ENCODE assay signal across 15 cellular contexts in genomic region chr21:44405091-44405947, GRCh38. TPM values are rescaled to one million over a fixed set of nuclear protein-coding genes. Genes with fewer than 3 reads are reported as not detected.
DNase-seq lines count a peak whose midpoint lies in the region; ATAC-seq and TF ChIP-seq lines count a peak whose summit lies in the region.
"Had no signal": no experiment of that assay in that cellular context is flagged by ENCODE, and none has a peak within 500 bp of the region (broad histone marks: within the 10 kb centered on the region; RNA-seq: fewer than 3 reads in every experiment).

No MANE protein-coding gene starts in this region.

- H4K8ac ChIP-seq in H9 (replicated peaks; ENCODE audit: insufficient read length, low read depth, low read length), result no peak overlapping the region

- no peaks in the 10 kb centered on the region for H3K4me1 ChIP-seq in SK-N-SH (ENCODE audit: control insufficient read depth in 1 of 2, insufficient read depth in 2 of 2, low read depth in 1 of 2, low read length in 1 of 2)
- H3K4me1 ChIP-seq in H9 (ENCODE audit: insufficient read depth, low read length), result no peaks in the 10 kb centered on the region
- H3K4me1 ChIP-seq in testis, result no peaks in the 10 kb centered on the region
- H3K4me1 ChIP-seq: Caco-2 had no signal

- no peak overlapping the region for H4K91ac ChIP-seq in H9 (ENCODE audit: insufficient read length, low read depth, low read length)

- H3K23me2 ChIP-seq in H9 (ENCODE audit: insufficient read length, low read depth, low read length, poor library complexity, severe bottlenecking), result no peaks in the 10 kb centered on the region

- no peaks in the 10 kb centered on the region for H3K79me1 ChIP-seq in H9 (ENCODE audit: insufficient read depth, low read depth, low read length, poor library complexity, severe bottlenecking)

- H3K27ac ChIP-seq in SK-N-SH (ENCODE audit: low read depth in 2 of 2, low read length in 1 of 2) (no peak overlapping the region), H9 (ENCODE audit: insufficient read length, low read depth, low read length) (no peak overlapping the region), testis (no peak overlapping the region)
- H3K27ac ChIP-seq: 22Rv1, BLaER1, GM23248 had no signal

- 0 out of 2 replicates have a peak, but pooled peaks cover 3% of the 10 kb centered on the region for H3K27me3 ChIP-seq in SK-N-SH (ENCODE audit: insufficient read depth)
- H3K27me3 ChIP-seq in H9 (ENCODE audit: insufficient read depth, low read length), result no peaks in the 10 kb centered on the region
- H3K27me3 ChIP-seq in testis, result no peaks in the 10 kb centered on the region
- H3K27me3 ChIP-seq: BLaER1 had no signal

- no peak for TF ChIP-seq RAD21 in SK-N-SH (IDR thresholded peaks at IDR 0.05; ENCODE audit: low read length)

- no peak overlapping the region for H3K56ac ChIP-seq in H9 (ENCODE audit: insufficient read length, low read depth, low read length)

- H2BK120ac ChIP-seq in H9 (ENCODE audit: low read depth, low read length, poor library complexity, severe bottlenecking), result no peak overlapping the region

- H3K18ac ChIP-seq in H9 (ENCODE audit: insufficient read length, low read depth, low read length), result no peak overlapping the region

- CTCF ChIA-PET in SK-N-SH (lab: Yijun Ruan, JAX), result no interaction called here

- H3F3A ChIP-seq in SK-N-SH (replicated peaks; ENCODE audit: insufficient read depth), result peaks cover 13% of the 10 kb centered on the region

- H2AFZ ChIP-seq in SK-N-SH (ENCODE audit: low read depth), result no peak overlapping the region
- H2AFZ ChIP-seq in H9 (ENCODE audit: low read length), result no peak overlapping the region
- H2AFZ ChIP-seq: GM23248 had no signal

- H3K4me3 ChIP-seq in SK-N-SH (ENCODE audit: low read depth in 2 of 2, low read length in 1 of 2), result no peak overlapping the region
- H3K4me3 ChIP-seq in testis, result no peak overlapping the region
- H3K4me3 ChIP-seq: BLaER1, GM23248 had no signal

- H3K4me1 Mint-ChIP-seq in H9, result no peaks in the 10 kb centered on the region

- intact Hi-C loops in testis (cut with DNase I; ENCODE audit: low total_unique reads), result no loop called here

- H4K20me1 ChIP-seq in SK-N-SH (ENCODE audit: insufficient read depth) (no peaks in the 10 kb centered on the region), H9 (ENCODE audit: control insufficient read depth, insufficient read depth, insufficient read length) (no peaks in the 10 kb centered on the region)
- H4K20me1 ChIP-seq: BLaER1 had no signal

- H3K27ac Mint-ChIP-seq in H9, result no peak overlapping the region

- H3K4me2 ChIP-seq in SK-N-SH (no peak overlapping the region), H9 (ENCODE audit: insufficient read depth, insufficient read length, low read length) (no peak overlapping the region)
- H3K4me2 ChIP-seq: BLaER1 had no signal

- no peak overlapping the region for H4K5ac ChIP-seq in H9 (ENCODE audit: insufficient read length, low read depth, low read length)

- no peak for TF ChIP-seq CTCF in SK-N-SH (IDR thresholded peaks at IDR 0.05)
- no peak for TF ChIP-seq CTCF in H9 (conservative IDR thresholded peaks at IDR 0.05)
- TF ChIP-seq CTCF in testis (IDR thresholded peaks at IDR 0.05), result no peak

- H2BK20ac ChIP-seq in H9 (ENCODE audit: low read depth, low read length, poor library complexity, severe bottlenecking), result no peak overlapping the region

- peak; percentile 5 for DNase-seq in SK-N-SH
- DNase-seq in H9, result peak; percentile 25
- peak; percentile 78 for DNase-seq in mesenteric fat pad (ENCODE audit: low spot score)
- peak; percentile 8 for DNase-seq in testis
- no peak for DNase-seq in superior temporal gyrus (ENCODE audit: extremely low spot score)
- no peak for DNase-seq in NK-92 treated with Interleukin-12 subunit alpha and Interleukin-12 subunit beta, amount 100 ng/mL, for 24 hours (lab: John Stamatoyannopoulos, UW)
- DNase-seq: Caco-2; CD8-positive, alpha-beta memory T cell; DMS53; GF-D8 had no signal

- H2AK5ac ChIP-seq in H9 (ENCODE audit: insufficient read length, low read length), result no peak overlapping the region

- H3K27me3 Mint-ChIP-seq in H9 (ENCODE audit: low read depth), result peaks cover 7% of the 10 kb centered on the region; the same call in 1 of the 2 replicates
- H3K27me3 Mint-ChIP-seq: CD8-positive, alpha-beta memory T cell had no signal

- H3K9ac ChIP-seq in SK-N-SH, result no peak overlapping the region
- H3K9ac ChIP-seq in H9 (ENCODE audit: extremely low read depth, insufficient read length, low read length), result no peak overlapping the region
- H3K9ac ChIP-seq: BLaER1, GM23248 had no signal

- H3K9me3 ChIP-seq in SK-N-SH (no peaks in the 10 kb centered on the region), H9 (ENCODE audit: control insufficient read depth, low read depth, low read length) (no peaks in the 10 kb centered on the region), testis (no peaks in the 10 kb centered on the region)

- ATAC-seq in SK-N-SH treated with all-trans-retinoic acid at 6 μM for 48 hours (no peak), GM19395 (IDR thresholded peaks at IDR 0.05; ENCODE audit: unreplicated experiment) (no peak)

- no peak overlapping the region for H2BK15ac ChIP-seq in H9 (ENCODE audit: low read depth, low read length)

- H3K4ac ChIP-seq in H9 (ENCODE audit: low read depth, low read length), result no peak overlapping the region

- no peaks in the 10 kb centered on the region for H3K36me3 ChIP-seq in SK-N-SH (replicated peaks in 1 of 2; ENCODE audit: control insufficient read depth in 1 of 2, insufficient read depth in 2 of 2, low read length in 1 of 2)
- H3K36me3 ChIP-seq in testis (ENCODE audit: low read depth, missing control alignments), result no peaks in the 10 kb centered on the region

- no peak overlapping the region for H2BK12ac ChIP-seq in H9 (ENCODE audit: insufficient read length, low read depth, low read length)

- H3K14ac ChIP-seq in H9 (ENCODE audit: insufficient read depth, low read length), result no peak overlapping the region

- TF ChIP-seq POLR2A in testis (IDR thresholded peaks at IDR 0.05), result no peak

- POLR2A ChIA-PET in SK-N-SH (lab: Yijun Ruan, JAX), result no interaction called here

- no peak overlapping the region for H3K4me3 Mint-ChIP-seq in H9
- H3K4me3 Mint-ChIP-seq: CD8-positive, alpha-beta memory T cell had no signal

- H3K79me2 ChIP-seq in SK-N-SH (ENCODE audit: insufficient read depth), result no peaks in the 10 kb centered on the region
- H3K79me2 ChIP-seq in H9 (ENCODE audit: insufficient read depth, low read length), result no peaks in the 10 kb centered on the region

- H3K36me3 Mint-ChIP-seq in H9 (ENCODE audit: insufficient read depth in 1 of 3, low read depth in 3 of 3), result peaks cover 4 to 6% (median 5%) of the 10 kb centered on the region in 3 experiments; a peak in 6 of 7 replicates

- no peaks in the 10 kb centered on the region for H3K9me2 ChIP-seq in SK-N-SH

- H3K9me3 Mint-ChIP-seq in H9, result peaks cover 21 to 35% of the 10 kb centered on the region in 2 experiments

- TF ChIP-seq EP300 in SK-N-SH (IDR thresholded peaks at IDR 0.05; ENCODE audit: borderline replicate concordance in 1 of 2, low read depth in 1 of 2, low read length in 1 of 2), result no peak

- H2BK5ac ChIP-seq in H9 (ENCODE audit: insufficient read length, low read length), result no peak overlapping the region

- WGBS in SK-N-SH (ENCODE audit: low lambda C conversion rate), result 57% methylated on average over 26 of the region's 34 CpGs
- no CpG with 5 or more reads among the region's 34 CpGs for WGBS in H9 (ENCODE audit: extremely low coverage, insufficient read length, low lambda C conversion rate)
- 86 to 87% methylated on average over 21 to 34 of the region's 34 CpGs for WGBS in testis, 2 donors

- H3K23ac ChIP-seq in H9 (ENCODE audit: insufficient read length, low read depth, low read length), result no peak overlapping the region

- no peak overlapping the region for H3T11ph ChIP-seq in H9 (ENCODE audit: low read length)

TF ChIP-seq in SK-N-SH, 30 proteins besides CTCF, POLR2A, EP300 and RAD21 (continues in another document):
- no peak for TF ChIP-seq GATA2 (CRISPR knock-in tag; IDR thresholded peaks at IDR 0.05)

TF ChIP-seq in SK-N-SH treated with all-trans-retinoic acid at 6 μM for 48 hours, 23 proteins besides CTCF, POLR2A, EP300 and RAD21:
- TF ChIP-seq ARNTL (CRISPR knock-in tag; IDR thresholded peaks at IDR 0.05; ENCODE audit: borderline replicate concordance, low read depth), result no peak
- TF ChIP-seq ISL1 (CRISPR knock-in tag; IDR thresholded peaks at IDR 0.05), result no peak

RNA-seq across cellular contexts. Expression of gene LRRC3, which starts 50.0 kb away (rescaled TPM):
- 1.9 and 2.3 TPM in 2 replicates for polyA plus RNA-seq in SK-N-SH (2012; rRNA removed)
- polyA plus RNA-seq in SK-N-SH (2012; cell fraction: cytosol; rRNA removed), result 0.91 and 1.5 TPM in 2 replicates
- 1.5 and 1.9 TPM in 2 replicates for polyA plus RNA-seq in SK-N-SH (2012; cell fraction: nucleus; rRNA removed)
- 2.6 and 3.1 TPM in 2 replicates for total RNA-seq in H9 (2021)
- 3.8 TPM for total RNA-seq in mesenteric fat pad
- 10 to 100 TPM in 1 of 2 donors, 1 to 10 TPM in 1; 8.3 to 11.8 TPM for total RNA-seq in testis
- polyA plus RNA-seq in testis (ENCODE audit: insufficient read depth, low read depth, low replicate concordance), result 4.9 TPM

RNA-seq across cellular contexts. Expression of gene TRPM2, which starts 51.9 kb away (rescaled TPM):
- polyA plus RNA-seq in SK-N-SH (2012; rRNA removed) (not detected in 2 replicates), testis (ENCODE audit: insufficient read depth, low read depth, low replicate concordance) (4.9 TPM)
- polyA plus RNA-seq in SK-N-SH (2012; cell fraction: cytosol; rRNA removed), result not detected in 2 replicates
- polyA plus RNA-seq in SK-N-SH (2012; cell fraction: nucleus; rRNA removed), result 0.02 TPM in 1 of 2 replicates, not detected in the other
- total RNA-seq in H9 (2021) (0.11 and 0.68 TPM in 2 replicates), mesenteric fat pad (12.0 TPM), testis (1 to 10 TPM; 3.0 to 3.9 TPM)
- polyA plus RNA-seq: GM23248 had no signal

Comparison
In these comparisons a context has a peak if more than half of its experiments do, and no peak if none do; other contexts are left out.
1. DNase-seq: peak in SK-N-SH (single experiment), H9 (single experiment), mesenteric fat pad (single experiment) and testis (single experiment); none in superior temporal gyrus (single experiment) and NK-92 treated with Interleukin-12 subunit alpha and Interleukin-12 subunit beta, amount 100 ng/mL, for 24 hours (single experiment).